In genomic region chr2:102126169-102126568, GRCh38 we compare ENCODE assay signal across 20 cellular contexts. TPM values are rescaled to one million over a fixed set of nuclear protein-coding genes. Genes with fewer than 3 reads are reported as not detected.
DNase-seq lines count a peak whose midpoint lies in the region; ATAC-seq lines count a peak whose summit lies in the region.
"Had no signal": no experiment of that assay in that cellular context is flagged by ENCODE, and none has a peak within 500 bp of the region (broad histone marks: within the 10 kb centered on the region; RNA-seq: fewer than 3 reads in every experiment).

No MANE protein-coding gene starts in this region.

- CTCF ChIA-PET in activated CD8-positive, alpha-beta T cell treated with anti-CD3 and anti-CD28 coated beads, Interleukin-2, amount 10 ng/mL, durations not matched to agents 7 days and 5 days (lab: Charles Lee): interaction anchor here (1.4 to 1.8 kb wide), 2 partner anchors 11 to 115 kb away, joined by 3 to 9 read pairs; no protein-coding TSS in a partner anchor

- H3K27ac Mint-ChIP-seq in activated naive CD4-positive, alpha-beta T cell treated with anti-CD3 and anti-CD28 coated beads, Interleukin-2, amount 50 U/mL, for 24 hours: peak overlapping the region; percentile 47
- no peak overlapping the region for H3K27ac Mint-ChIP-seq in activated CD8-positive, alpha-beta T cell treated with anti-CD3 and anti-CD28 coated beads, Interleukin-2, amount 10 ng/mL, durations not matched to agents 7 days and 5 days
- H3K27ac Mint-ChIP-seq: IgD-negative memory B cell had no signal

- peaks cover 2% of the 10 kb centered on the region for H3K36me3 Mint-ChIP-seq in activated naive CD4-positive, alpha-beta T cell treated with anti-CD3 and anti-CD28 coated beads, Interleukin-2, amount 50 U/mL, for 24 hours
- no peaks in the 10 kb centered on the region for H3K36me3 Mint-ChIP-seq in activated CD8-positive, alpha-beta T cell treated with anti-CD3 and anti-CD28 coated beads, Interleukin-2, amount 10 ng/mL, durations not matched to agents 7 days and 5 days (ENCODE audit: low read depth)
- H3K36me3 Mint-ChIP-seq: IgD-negative memory B cell had no signal

- POLR2A ChIA-PET in activated CD8-positive, alpha-beta T cell treated with anti-CD3 and anti-CD28 coated beads, Interleukin-2, amount 10 ng/mL, durations not matched to agents 7 days and 5 days (lab: Charles Lee): no interaction called here

- H3K4me1 Mint-ChIP-seq in activated naive CD4-positive, alpha-beta T cell treated with anti-CD3 and anti-CD28 coated beads, Interleukin-2, amount 50 U/mL, for 24 hours: peaks cover 29% of the 10 kb centered on the region
- H3K4me1 Mint-ChIP-seq in activated CD8-positive, alpha-beta T cell treated with anti-CD3 and anti-CD28 coated beads, Interleukin-2, amount 10 ng/mL, durations not matched to agents 7 days and 5 days (ENCODE audit: low read depth): no peaks in the 10 kb centered on the region

- DNase-seq in activated naive CD4-positive, alpha-beta T cell treated with Interleukin-2 at 50 U/mL for 16 hours: no peak
- DNase-seq in UCSD-AML1 (lab: John Stamatoyannopoulos, UW; ENCODE audit: unreplicated experiment): peak; percentile 19
- peak; percentile 62 for DNase-seq in myocyte (ENCODE audit: low read depth)
- DNase-seq in activated CD8-positive, alpha-beta T cell treated with anti-CD3 and anti-CD28 coated beads, Interleukin-2, amount 10 ng/mL, durations not matched to agents 7 days and 5 days: no peak
- DNase-seq in mucosa of gallbladder (ENCODE audit: low spot score): no peak
- DNase-seq: BE2C, DMS79, NCI-H1417, NCI-H1694 treated with DMSO at 0.1 percent for 48 hours, NCI-H2081 treated with DMSO at 0.1 percent for 48 hours, NCI-H2171 treated with DMSO at 0.1 percent for 48 hours, NCI-H524 treated with DMSO at 0.1 percent for 48 hours, OCI-M1, SHP77, SK-N-SH had no signal

- H3K9me3 Mint-ChIP-seq in activated naive CD4-positive, alpha-beta T cell treated with anti-CD3 and anti-CD28 coated beads, Interleukin-2, amount 50 U/mL, for 24 hours: peaks cover 12% of the 10 kb centered on the region
- peaks cover 2% of the 10 kb centered on the region for H3K9me3 Mint-ChIP-seq in activated CD8-positive, alpha-beta T cell treated with anti-CD3 and anti-CD28 coated beads, Interleukin-2, amount 10 ng/mL, durations not matched to agents 7 days and 5 days (ENCODE audit: insufficient read depth)

- no peak overlapping the region for H3K4me3 Mint-ChIP-seq in activated naive CD4-positive, alpha-beta T cell treated with anti-CD3 and anti-CD28 coated beads, Interleukin-2, amount 50 U/mL, for 24 hours
- no peak overlapping the region for H3K4me3 Mint-ChIP-seq in activated CD8-positive, alpha-beta T cell treated with anti-CD3 and anti-CD28 coated beads, Interleukin-2, amount 10 ng/mL, durations not matched to agents 7 days and 5 days
- H3K4me3 Mint-ChIP-seq: IgD-negative memory B cell had no signal

- ATAC-seq in HG02798 (IDR thresholded peaks at IDR 0.05; ENCODE audit: poor library complexity, unreplicated experiment): no peak
- no peak for ATAC-seq in activated CD8-positive, alpha-beta T cell treated with anti-CD3 and anti-CD28 coated beads, Interleukin-2, amount 10 ng/mL, durations not matched to agents 7 days and 5 days
- no peak for ATAC-seq in GM21825 (IDR thresholded peaks at IDR 0.05; ENCODE audit: unreplicated experiment)
- ATAC-seq: A549 had no signal

- no peaks in the 10 kb centered on the region for H3K27me3 Mint-ChIP-seq in activated naive CD4-positive, alpha-beta T cell treated with anti-CD3 and anti-CD28 coated beads, Interleukin-2, amount 50 U/mL, for 24 hours
- no peaks in the 10 kb centered on the region for H3K27me3 Mint-ChIP-seq in activated CD8-positive, alpha-beta T cell treated with anti-CD3 and anti-CD28 coated beads, Interleukin-2, amount 10 ng/mL, durations not matched to agents 7 days and 5 days (ENCODE audit: low read depth)

RNA-seq across cellular contexts. Expression of gene IL1R1, which starts 16.4 kb away (rescaled TPM):
- total RNA-seq in myocyte (12.9 and 13.9 TPM in 2 replicates), mucosa of gallbladder (51.9 TPM)
- polyA plus RNA-seq in myocyte (2012): 5.9 TPM
- not detected for total RNA-seq in activated CD8-positive, alpha-beta T cell treated with anti-CD3 and anti-CD28 coated beads, Interleukin-2, amount 10 ng/mL, durations not matched to agents 7 days and 5 days
- polyA plus RNA-seq: IgD-negative memory B cell had no signal

Comparison
In these comparisons a context has a peak if more than half of its experiments do, and no peak if none do; other contexts are left out.
1. DNase-seq: peak in UCSD-AML1 (single experiment) and myocyte (single experiment); none in activated naive CD4-positive, alpha-beta T cell treated with Interleukin-2 at 50 U/mL for 16 hours (single experiment), activated CD8-positive, alpha-beta T cell treated with anti-CD3 and anti-CD28 coated beads, Interleukin-2, amount 10 ng/mL, durations not matched to agents 7 days and 5 days (single experiment) and mucosa of gallbladder (single experiment).
2. RNA of gene IL1R1, which starts 16.4 kb away (total RNA-seq): 51.9 TPM in mucosa of gallbladder (single experiment) and 12.9 to 13.9 TPM in myocyte; not detected in activated CD8-positive, alpha-beta T cell treated with anti-CD3 and anti-CD28 coated beads, Interleukin-2, amount 10 ng/mL, durations not matched to agents 7 days and 5 days; every median in the first group is over 10 times any median in the second.